20 cellular contexts compared by ENCODE assay signal in the genomic region with DNA sequence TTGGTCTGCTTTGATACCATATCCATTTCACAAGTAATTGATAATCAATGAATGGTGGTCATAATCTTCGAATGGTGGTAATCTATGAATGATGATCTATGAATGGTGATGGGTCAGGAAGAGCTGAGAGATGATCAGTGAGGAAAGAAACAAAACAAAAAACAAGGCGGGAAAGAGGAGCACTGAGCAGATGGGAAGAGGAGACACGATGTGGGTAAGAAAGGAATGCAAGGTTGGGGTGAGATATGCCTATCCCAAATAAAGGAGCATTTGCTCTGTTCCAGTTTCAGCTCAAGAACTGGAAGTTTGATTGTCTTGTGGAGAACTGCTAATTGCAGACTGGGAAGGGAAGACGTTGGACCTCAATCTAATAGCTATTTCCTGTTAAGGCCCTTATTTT.
DNase-seq lines count a peak whose midpoint lies in the region; ATAC-seq, FAIRE-seq and TF ChIP-seq lines count a peak whose summit lies in the region.
"Had no signal": no experiment of that assay in that cellular context is flagged by ENCODE, and none has a peak within 500 bp of the region (broad histone marks: within the 10 kb centered on the region; RNA-seq: fewer than 3 reads in every experiment).

No MANE protein-coding gene starts in this region.

- H2AFZ ChIP-seq in Loucy (ENCODE audit: low read length) (no peak overlapping the region), H1 (ENCODE audit: low read length) (no peak overlapping the region)

- H4K5ac ChIP-seq in H1 (ENCODE audit: insufficient read length, low read depth, low read length): no peak overlapping the region

- ATAC-seq in GM18873 (IDR thresholded peaks at IDR 0.05; ENCODE audit: low FRiP score, unreplicated experiment): no peak
- ATAC-seq: CD8-positive, alpha-beta T cell had no signal

- no peak for DNase-seq in Caco-2
- DNase-seq in H1 (ENCODE audit: low read depth in 1 of 2, low spot score in 2 of 2): no peak
- no peak for DNase-seq in head of caudate nucleus
- no peak for DNase-seq in SKM-1 treated with dmso at 0.1 percent for 144 hours (lab: John Stamatoyannopoulos, UW; ENCODE audit: unreplicated experiment)
- no peak for DNase-seq in SK-N-DZ (ENCODE audit: low spot score)
- DNase-seq: 8988T; ACHN; BE2C; CD4-positive, alpha-beta T cell; CD8-positive, alpha-beta T cell; DMS79 treated with DMSO at 0.1 percent for 48 hours; GF-D8 had no signal

- H3K4me1 Mint-ChIP-seq in Caco-2 (ENCODE audit: low read depth, unreplicated experiment): peaks cover 23% of the 10 kb centered on the region

- H3K36me3 ChIP-seq in Caco-2 (ENCODE audit: control insufficient read depth, insufficient read depth, low read length): no peaks in the 10 kb centered on the region
- H3K36me3 ChIP-seq in Loucy (ENCODE audit: insufficient read depth, low read length): peaks cover 8% of the 10 kb centered on the region
- peaks cover 0 to 8% (median 2%) of the 10 kb centered on the region in 4 experiments; a peak in 4 of 8 replicates for H3K36me3 ChIP-seq in H1 (ENCODE audit: control insufficient read depth in 2 of 4, insufficient read depth in 4 of 4, low read length in 3 of 4)

- peaks cover 26% of the 10 kb centered on the region for H3K4me1 ChIP-seq in Caco-2
- peaks cover 7% of the 10 kb centered on the region for H3K4me1 ChIP-seq in Loucy (ENCODE audit: insufficient read depth, low read length, poor library complexity, severe bottlenecking)
- H3K4me1 ChIP-seq in H1 (replicated peaks in 1 of 4; ENCODE audit: control insufficient read depth in 3 of 4, insufficient read depth in 4 of 4, low read length in 3 of 4): no peaks in the 10 kb centered on the region
- H3K4me1 ChIP-seq: BE2C; BLaER1 treated with 17β-estradiol and CSF1 and Interleukin-3, amounts not matched to agents 10 nM and 100 nM had no signal

- H2BK5ac ChIP-seq in H1 (ENCODE audit: low read depth, low read length): no peak overlapping the region

- H3K4me3 ChIP-seq in Caco-2 (ENCODE audit: low read depth, low read length): no peak overlapping the region
- no peak overlapping the region for H3K4me3 ChIP-seq in Loucy (ENCODE audit: low read length, poor library complexity, severe bottlenecking)
- no peak overlapping the region for H3K4me3 ChIP-seq in H1 (ENCODE audit: extremely low read depth in 1 of 4, insufficient read depth in 2 of 4, low read depth in 3 of 4, low read length in 4 of 4)
- H3K4me3 ChIP-seq: BLaER1 treated with 17β-estradiol and CSF1 and Interleukin-3, amounts not matched to agents 10 nM and 100 nM had no signal

- no peaks in the 10 kb centered on the region for H3K79me1 ChIP-seq in H1 (ENCODE audit: low read depth, low read length)

- no peak for TF ChIP-seq RAD21 in H1 (IDR thresholded peaks at IDR 0.05 in 1 of 2, conservative IDR thresholded peaks at IDR 0.05 in 1 of 2; ENCODE audit: low read depth in 2 of 2, low read length in 2 of 2)

- no peak for TF ChIP-seq POLR2A in H1 (IDR thresholded peaks at IDR 0.05; ENCODE audit: control extremely low read depth in 1 of 2, low read depth in 2 of 2, low read length in 2 of 2)

- peak overlapping the region; percentile 20 for H3K27ac Mint-ChIP-seq in Caco-2 (ENCODE audit: unreplicated experiment)
- H3K27ac Mint-ChIP-seq: CD4-positive, alpha-beta T cell; CD8-positive, alpha-beta T cell had no signal

- no peak for TF ChIP-seq EP300 in H1 (IDR thresholded peaks at IDR 0.05; ENCODE audit: borderline replicate concordance in 1 of 2, low read depth in 2 of 2, low read length in 2 of 2)

- no peaks in the 10 kb centered on the region for H3K27me3 Mint-ChIP-seq in Caco-2 (ENCODE audit: insufficient read depth, unreplicated experiment)
- H3K27me3 Mint-ChIP-seq: CD4-positive, alpha-beta T cell had no signal

- intact Hi-C loops in Caco-2 (cut with micrococcal nuclease; ENCODE audit: unreplicated experiment) (no loop called here), head of caudate nucleus (cut with DNase I) (no loop called here)

- H3K14ac ChIP-seq in H1 (ENCODE audit: insufficient read length): no peak overlapping the region

- H3F3A ChIP-seq in Loucy (ENCODE audit: low read depth): no peaks in the 10 kb centered on the region

- H3K36me3 Mint-ChIP-seq in Caco-2 (ENCODE audit: insufficient read depth, unreplicated experiment): peaks cover 29% of the 10 kb centered on the region
- H3K36me3 Mint-ChIP-seq: CD8-positive, alpha-beta T cell had no signal

- no peak overlapping the region for H3K4me3 Mint-ChIP-seq in Caco-2 (ENCODE audit: unreplicated experiment)
- H3K4me3 Mint-ChIP-seq: CD4-positive, alpha-beta T cell; CD8-positive, alpha-beta T cell had no signal

- H4K91ac ChIP-seq in H1 (replicated peaks; ENCODE audit: insufficient read length, low read length): no peak overlapping the region

- no peak overlapping the region for H3K4ac ChIP-seq in H1 (replicated peaks; ENCODE audit: insufficient read length, low read depth, low read length)

- FAIRE-seq in H1 (lab: Jason Lieb, UNC): no peak
- FAIRE-seq: A204.1, G401.6, GM12891, GM19239 had no signal

- H3K9ac ChIP-seq in Loucy (ENCODE audit: low read depth, low read length, poor library complexity, severe bottlenecking) (no peak overlapping the region), H1 (replicated peaks in 1 of 4; ENCODE audit: extremely low read depth in 1 of 4, low read depth in 3 of 4, low read length in 3 of 4) (no peak overlapping the region)
- H3K9ac ChIP-seq: BLaER1 treated with 17β-estradiol and CSF1 and Interleukin-3, amounts not matched to agents 10 nM and 100 nM had no signal

- no peaks in the 10 kb centered on the region for H3K27me3 ChIP-seq in Caco-2 (replicated peaks; ENCODE audit: control insufficient read depth, insufficient read depth, low read length)
- H3K27me3 ChIP-seq in Loucy (ENCODE audit: insufficient read depth, low read length, poor library complexity, severe bottlenecking): no peaks in the 10 kb centered on the region
- no peaks in the 10 kb centered on the region for H3K27me3 ChIP-seq in H1 (replicated peaks in 1 of 4; ENCODE audit: control insufficient read depth in 3 of 4, extremely low read depth in 1 of 4, insufficient read depth in 3 of 4, low read length in 3 of 4)
- H3K27me3 ChIP-seq: BE2C; BLaER1 treated with 17β-estradiol and CSF1 and Interleukin-3, amounts not matched to agents 10 nM and 100 nM had no signal

- H3K79me2 ChIP-seq in Loucy (ENCODE audit: insufficient read depth, low read length) (no peaks in the 10 kb centered on the region), H1 (ENCODE audit: control insufficient read depth in 1 of 2, insufficient read depth in 2 of 2, low read length in 2 of 2) (no peaks in the 10 kb centered on the region)

- no peaks in the 10 kb centered on the region for H3K23me2 ChIP-seq in H1 (ENCODE audit: low read depth, low read length)

- H2BK15ac ChIP-seq in H1 (ENCODE audit: low read length): no peak overlapping the region

- WGBS in H1 (ENCODE audit: extremely low coverage in 1 of 2, insufficient coverage in 1 of 2, insufficient read length in 1 of 2, insufficient replicate concordance in 2 of 2, low coverage in 1 of 2, low lambda C conversion rate in 2 of 2, missing lambda C conversion rate in 1 of 2), 2 experiments: 88% methylated on average over 4 of the region's 4 CpGs; no CpG with 5 or more reads in 1 of the 2 experiments

- H2BK120ac ChIP-seq in H1 (replicated peaks; ENCODE audit: low read depth, low read length): no peak overlapping the region

- TF ChIP-seq CTCF in Caco-2 (IDR thresholded peaks at IDR 0.05; ENCODE audit: insufficient read depth in 1 of 2, low read depth in 1 of 2, low read length in 1 of 2, severe bottlenecking in 1 of 2, unreplicated experiment in 1 of 2): no peak
- TF ChIP-seq CTCF in Loucy (conservative IDR thresholded peaks at IDR 0.05; ENCODE audit: low read length): no peak
- TF ChIP-seq CTCF in H1 (IDR thresholded peaks at IDR 0.05; ENCODE audit: control extremely low read depth in 1 of 3, insufficient read depth in 1 of 3, low read depth in 1 of 3, low read length in 3 of 3): no peak

- POLR2A ChIA-PET in Caco-2 (lab: Charles Lee) (no interaction called here), H1 (lab: Charles Lee; ENCODE audit: partially characterized antibody) (no interaction called here)

- H2AK5ac ChIP-seq in H1 (ENCODE audit: low read depth, low read length): no peak overlapping the region

- H4K20me1 ChIP-seq in Loucy (ENCODE audit: insufficient read depth, low read length, poor library complexity, severe bottlenecking): no peaks in the 10 kb centered on the region
- no peaks in the 10 kb centered on the region for H4K20me1 ChIP-seq in H1 (replicated peaks in 1 of 2; ENCODE audit: control insufficient read depth in 1 of 2, insufficient read depth in 2 of 2, low read length in 2 of 2)
- H4K20me1 ChIP-seq: BLaER1 treated with 17β-estradiol and CSF1 and Interleukin-3, amounts not matched to agents 10 nM and 100 nM had no signal

- no peak overlapping the region for H2BK12ac ChIP-seq in H1 (ENCODE audit: low read depth, low read length)

- no peak overlapping the region for H3K56ac ChIP-seq in H1 (replicated peaks; ENCODE audit: insufficient read length, low read depth, low read length)

- H3K18ac ChIP-seq in H1 (ENCODE audit: extremely low read depth, low read length): no peak overlapping the region

- CTCF ChIA-PET in Caco-2 (lab: Charles Lee) (no interaction called here), H1 (lab: Charles Lee; ENCODE audit: partially characterized antibody) (interaction anchor here (0.6 to 1.1 kb wide), 5 partner anchors 17 to 854 kb away, joined by 3 read pairs; no protein-coding TSS in a partner anchor)

- no TSS peak for BruUV-seq in Caco-2 (replicated peaks; lab: Mats Ljungman, UMichigan)

- H3K23ac ChIP-seq in H1 (ENCODE audit: insufficient read length): no peak overlapping the region

- peaks cover 42% of the 10 kb centered on the region for H3K9me3 Mint-ChIP-seq in Caco-2 (ENCODE audit: unreplicated experiment)
- H3K9me3 Mint-ChIP-seq: CD4-positive, alpha-beta T cell; CD8-positive, alpha-beta T cell had no signal

- H3K27ac ChIP-seq in H1 (ENCODE audit: low read depth, low read length): no peak overlapping the region
- H3K27ac ChIP-seq: BLaER1 treated with 17β-estradiol and CSF1 and Interleukin-3, amounts not matched to agents 10 nM and 100 nM; C4-2B had no signal

- H3K4me2 ChIP-seq in Loucy (ENCODE audit: low read depth, low read length, poor library complexity, severe bottlenecking) (peak overlapping the region; percentile 10), H1 (ENCODE audit: insufficient read depth in 1 of 2, low read depth in 2 of 2, low read length in 2 of 2) (no peak overlapping the region)
- H3K4me2 ChIP-seq: BLaER1 treated with 17β-estradiol and CSF1 and Interleukin-3, amounts not matched to agents 10 nM and 100 nM had no signal

- H3K9me2 ChIP-seq in Loucy (replicated peaks; ENCODE audit: low read depth, low read length): no peaks in the 10 kb centered on the region

- H4K8ac ChIP-seq in H1 (ENCODE audit: extremely low read depth, insufficient read depth, low read length): no peak overlapping the region

- H2BK20ac ChIP-seq in H1 (ENCODE audit: low read length): no peak overlapping the region

- H3K9me3 ChIP-seq in Caco-2 (peaks cover 16% of the 10 kb centered on the region; the same call in 1 of the 2 replicates), Loucy (ENCODE audit: insufficient read depth, low read depth, low read length) (no peaks in the 10 kb centered on the region), H1 (ENCODE audit: insufficient read depth in 2 of 2, low read depth in 1 of 2, low read length in 1 of 2) (no peaks in the 10 kb centered on the region)
- H3K9me3 ChIP-seq: BE2C had no signal

TF ChIP-seq in H1, 55 proteins besides CTCF, POLR2A, EP300 and RAD21 (continues in another document):
- TF ChIP-seq RFX5 (IDR thresholded peaks at IDR 0.05; ENCODE audit: borderline replicate concordance, low read depth, low read length): no peak
